ENCODE assay signal across 12 cellular contexts in the genomic region with DNA sequence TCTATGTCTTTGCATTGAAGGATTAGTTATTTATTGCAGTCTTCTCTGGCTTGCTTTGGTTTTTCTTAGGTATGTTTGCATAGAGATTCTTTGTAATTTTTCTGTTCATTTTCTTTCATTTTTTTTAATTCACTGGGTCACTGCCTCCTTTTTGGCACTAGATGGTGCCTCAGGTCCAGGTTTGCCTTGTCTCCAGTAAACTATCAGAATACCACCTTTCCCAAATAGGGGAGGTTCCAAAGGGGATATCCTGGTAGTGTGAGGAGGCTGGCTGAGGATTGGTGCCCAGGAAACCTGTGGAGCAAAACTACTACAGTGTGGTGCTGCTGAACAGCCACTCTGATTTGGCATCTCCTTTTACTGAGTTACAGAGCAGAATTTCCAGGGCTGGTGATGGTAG.
A peak's percentile ranks its signal among the peaks of the same experiment; 100 is the strongest.
DNase-seq lines count a peak whose midpoint lies in the region; ATAC-seq and TF ChIP-seq lines count a peak whose summit lies in the region.
"Had no signal": no experiment of that assay in that cellular context is flagged by ENCODE, and none has a peak within 500 bp of the region (broad histone marks: within the 10 kb centered on the region; RNA-seq: fewer than 3 reads in every experiment).

No MANE protein-coding gene starts in this region.

- H3K79me2 ChIP-seq in smooth muscle cell (ENCODE audit: low read depth), result no peaks in the 10 kb centered on the region

- H3K27ac Mint-ChIP-seq in activated CD4-positive, alpha-beta T cell treated with anti-CD3 and anti-CD28 coated beads, Interleukin-2, amount 10 ng/mL, durations not matched to agents 7 days and 5 days, result no peak overlapping the region

- DNase-seq in NCI-H82 (lab: John Stamatoyannopoulos, UW) (peak; percentile 12), NCI-H82 treated with DMSO at 0.1 percent for 48 hours (lab: John Stamatoyannopoulos, UW; ENCODE audit: unreplicated experiment) (no peak), NT2/D1 (ENCODE audit: low read depth, low spot score) (peak; percentile 23), fibroblast of mammary gland (ENCODE audit: low read depth) (peak; percentile 42), smooth muscle cell (lab: John Stamatoyannopoulos, UW; ENCODE audit: unreplicated experiment) (no peak), NCI-H748 (lab: John Stamatoyannopoulos, UW; ENCODE audit: unreplicated experiment) (no peak)
- DNase-seq in activated CD4-positive, alpha-beta T cell treated with anti-CD3 and anti-CD28 coated beads, Interleukin-2, amount 10 ng/mL, durations not matched to agents 7 days and 5 days, result no peak
- DNase-seq: AML-193; anterior cingulate cortex; spleen; stimulated activated naive CD4-positive, alpha-beta T cell treated with Interleukin-2 at 50 U/mL for 16 hours had no signal

- CTCF ChIA-PET in activated CD4-positive, alpha-beta T cell treated with anti-CD3 and anti-CD28 coated beads, Interleukin-2, amount 10 ng/mL, durations not matched to agents 7 days and 5 days (lab: Charles Lee), result no interaction called here

- no peak for ATAC-seq in HG03432 (IDR thresholded peaks at IDR 0.05; ENCODE audit: unreplicated experiment)

- no peak overlapping the region for H3K4me2 ChIP-seq in smooth muscle cell

- peaks cover 7% of the 10 kb centered on the region for H3K9me3 Mint-ChIP-seq in activated CD4-positive, alpha-beta T cell treated with anti-CD3 and anti-CD28 coated beads, Interleukin-2, amount 10 ng/mL, durations not matched to agents 7 days and 5 days

- H3K4me3 ChIP-seq in NT2/D1 (ENCODE audit: insufficient read length, low read depth) (no peak overlapping the region), fibroblast of mammary gland (ENCODE audit: control insufficient read depth, low read depth, low read length) (no peak overlapping the region), smooth muscle cell (no peak overlapping the region)
- H3K4me3 ChIP-seq: spleen had no signal

- H3K27ac ChIP-seq in smooth muscle cell (ENCODE audit: low read depth), result no peak overlapping the region
- H3K27ac ChIP-seq: spleen had no signal

- POLR2A ChIA-PET in activated CD4-positive, alpha-beta T cell treated with anti-CD3 and anti-CD28 coated beads, Interleukin-2, amount 10 ng/mL, durations not matched to agents 7 days and 5 days (lab: Charles Lee), result no interaction called here

- H3K9ac ChIP-seq in NT2/D1 (ENCODE audit: insufficient read length, low read depth) (no peak overlapping the region), smooth muscle cell (ENCODE audit: low read depth) (no peak overlapping the region)

- no peaks in the 10 kb centered on the region for H3K36me3 Mint-ChIP-seq in activated CD4-positive, alpha-beta T cell treated with anti-CD3 and anti-CD28 coated beads, Interleukin-2, amount 10 ng/mL, durations not matched to agents 7 days and 5 days (ENCODE audit: low read depth)

- H3K4me1 Mint-ChIP-seq in activated CD4-positive, alpha-beta T cell treated with anti-CD3 and anti-CD28 coated beads, Interleukin-2, amount 10 ng/mL, durations not matched to agents 7 days and 5 days, result no peaks in the 10 kb centered on the region

- H3K27me3 ChIP-seq in NT2/D1 (ENCODE audit: insufficient read depth, insufficient read length), result no peaks in the 10 kb centered on the region
- no peaks in the 10 kb centered on the region for H3K27me3 ChIP-seq in smooth muscle cell (ENCODE audit: low read depth)
- H3K27me3 ChIP-seq: spleen had no signal

- no peaks in the 10 kb centered on the region for H3K9me3 ChIP-seq in NT2/D1 (ENCODE audit: insufficient read depth, low read length)
- H3K9me3 ChIP-seq in smooth muscle cell (replicated peaks; ENCODE audit: low read depth), result no peaks in the 10 kb centered on the region

- H3F3A ChIP-seq in smooth muscle cell (ENCODE audit: low read depth), result no peaks in the 10 kb centered on the region

- H3K4me3 Mint-ChIP-seq in activated CD4-positive, alpha-beta T cell treated with anti-CD3 and anti-CD28 coated beads, Interleukin-2, amount 10 ng/mL, durations not matched to agents 7 days and 5 days, result no peak overlapping the region

- H3K27me3 Mint-ChIP-seq in activated CD4-positive, alpha-beta T cell treated with anti-CD3 and anti-CD28 coated beads, Interleukin-2, amount 10 ng/mL, durations not matched to agents 7 days and 5 days, result no peaks in the 10 kb centered on the region

- TF ChIP-seq CTCF in fibroblast of mammary gland (conservative IDR thresholded peaks at IDR 0.05; ENCODE audit: control insufficient read depth, insufficient read depth, low read depth, low read length) (peak; percentile 65), smooth muscle cell (IDR thresholded peaks at IDR 0.05; ENCODE audit: borderline replicate concordance, insufficient read depth, poor library complexity, severe bottlenecking) (peak; percentile 54)

- H3K4me1 ChIP-seq in NT2/D1 (ENCODE audit: insufficient read depth, insufficient read length) (no peaks in the 10 kb centered on the region), smooth muscle cell (ENCODE audit: low read depth) (no peaks in the 10 kb centered on the region)
- H3K4me1 ChIP-seq: spleen had no signal

- no peaks in the 10 kb centered on the region for H4K20me1 ChIP-seq in smooth muscle cell (ENCODE audit: low read depth)

- no peak overlapping the region for H2AFZ ChIP-seq in smooth muscle cell (ENCODE audit: low read depth)

- H3K36me3 ChIP-seq in NT2/D1 (ENCODE audit: insufficient read depth, insufficient read length, low read length) (no peaks in the 10 kb centered on the region), smooth muscle cell (ENCODE audit: low read depth) (no peaks in the 10 kb centered on the region)
- H3K36me3 ChIP-seq: spleen had no signal

Comparison
In these comparisons a context has a peak if more than half of its experiments do, and no peak if none do; other contexts are left out.
1. DNase-seq: peak in NCI-H82 (single experiment), NT2/D1 (single experiment) and fibroblast of mammary gland (single experiment); none in NCI-H82 treated with DMSO at 0.1 percent for 48 hours (single experiment), smooth muscle cell (single experiment), NCI-H748 (single experiment) and activated CD4-positive, alpha-beta T cell treated with anti-CD3 and anti-CD28 coated beads, Interleukin-2, amount 10 ng/mL, durations not matched to agents 7 days and 5 days (single experiment).